21 cellular contexts compared by ENCODE assay signal in the genomic region with DNA sequence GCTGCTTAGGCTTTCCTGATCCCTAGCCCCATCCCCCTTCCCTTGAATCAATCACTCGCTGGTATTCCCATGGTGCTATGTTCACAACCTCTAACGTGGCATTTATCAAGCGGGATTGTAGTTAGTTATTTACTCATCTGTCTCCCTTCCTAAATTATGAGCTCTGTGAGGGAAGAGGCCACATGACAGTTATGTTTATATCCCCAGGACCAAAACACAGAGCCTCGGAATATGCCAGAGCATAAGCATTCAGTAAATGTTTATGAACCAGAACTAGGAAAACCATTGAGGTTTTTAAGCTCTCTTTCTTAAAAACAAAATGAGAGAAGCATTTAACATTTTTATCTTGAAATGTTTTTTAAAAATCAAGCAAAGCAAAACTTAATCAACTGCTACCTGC. TPM values are rescaled to one million over a fixed set of nuclear protein-coding genes. Genes with fewer than 3 reads are reported as not detected.
"Had no signal": no experiment of that assay in that cellular context is flagged by ENCODE, and none has a peak within 500 bp of the region (broad histone marks: within the 10 kb centered on the region; RNA-seq: fewer than 3 reads in every experiment).

No MANE protein-coding gene starts in this region.

- H3K27me3 ChIP-seq: body of pancreas had no signal

- H3K9me3 Mint-ChIP-seq: activated B cell treated with CpG ODN at 0.5 μM for 24 hours; activated CD8-positive, alpha-beta T cell treated with anti-CD3 and anti-CD28 coated beads for 36 hours; activated naive CD8-positive, alpha-beta T cell treated with anti-CD3 and anti-CD28 coated beads, Interleukin-2, amount 10 ng/mL, durations not matched to agents 7 days and 5 days; activated T-helper 17 cell treated with anti-CD3 and anti-CD28 coated beads, Interleukin-2, amount 50 U/mL, for 72 hours had no signal

- H3K4me3 ChIP-seq: body of pancreas had no signal

- H3K9me3 ChIP-seq: body of pancreas had no signal

- H3K4me1 Mint-ChIP-seq: activated B cell treated with CpG ODN at 0.5 μM for 24 hours had no signal

- H3K27ac ChIP-seq: body of pancreas had no signal

- H3K4me1 ChIP-seq: body of pancreas had no signal

- H3K4me3 Mint-ChIP-seq: activated B cell treated with CpG ODN at 0.5 μM for 24 hours; activated CD8-positive, alpha-beta T cell treated with anti-CD3 and anti-CD28 coated beads for 36 hours; activated naive CD8-positive, alpha-beta T cell treated with anti-CD3 and anti-CD28 coated beads, Interleukin-2, amount 10 ng/mL, durations not matched to agents 7 days and 5 days; activated T-helper 17 cell treated with anti-CD3 and anti-CD28 coated beads, Interleukin-2, amount 50 U/mL, for 72 hours; naive thymus-derived CD4-positive, alpha-beta T cell had no signal

- ATAC-seq: activated CD8-positive, alpha-beta T cell treated with anti-CD3 and anti-CD28 coated beads for 36 hours; activated T-helper 17 cell treated with anti-CD3 and anti-CD28 coated beads, Interleukin-2, amount 50 U/mL, for 72 hours; body of pancreas; left ventricle myocardium superior; naive thymus-derived CD4-positive, alpha-beta T cell had no signal

- H3K36me3 Mint-ChIP-seq: activated naive CD8-positive, alpha-beta T cell treated with anti-CD3 and anti-CD28 coated beads, Interleukin-2, amount 10 ng/mL, durations not matched to agents 7 days and 5 days; naive thymus-derived CD4-positive, alpha-beta T cell had no signal

- H3K27me3 Mint-ChIP-seq: activated B cell treated with CpG ODN at 0.5 μM for 24 hours; activated CD8-positive, alpha-beta T cell treated with anti-CD3 and anti-CD28 coated beads for 36 hours; activated T-helper 17 cell treated with anti-CD3 and anti-CD28 coated beads, Interleukin-2, amount 50 U/mL, for 72 hours; naive thymus-derived CD4-positive, alpha-beta T cell had no signal

- DNase-seq: activated B cell treated with CpG ODN at 0.5 μM for 24 hours; activated CD4-positive, alpha-beta T cell treated with anti-CD3 and anti-CD28 coated beads for 48 hours; activated CD8-positive, alpha-beta T cell treated with anti-CD3 and anti-CD28 coated beads for 36 hours; activated naive CD4-positive, alpha-beta T cell; activated naive CD8-positive, alpha-beta T cell treated with anti-CD3 and anti-CD28 coated beads, Interleukin-2, amount 10 ng/mL, durations not matched to agents 7 days and 5 days; activated T-cell treated with anti-CD3 and anti-CD28 coated beads, Interleukin-2, amount 50 U/mL, for 1 hour; amygdala; body of pancreas; dermis blood vessel endothelial cell; left ventricle myocardium superior; naive thymus-derived CD4-positive, alpha-beta T cell; stimulated activated CD4-positive, alpha-beta T cell treated with anti-CD3 and anti-CD28 coated beads, Interleukin-12 subunit alpha, Interleukin-12 subunit beta, amount 100 ng/mL, for 4 hours; stimulated activated CD4-positive, alpha-beta T cell treated with anti-CD3 and anti-CD28 coated beads, Interleukin-1b, Interleukin-23, amount 100 ng/mL, for 48 hours; stimulated activated CD8-positive, alpha-beta memory T cell treated with anti-CD3 and anti-CD28 coated beads, Interleukin-4, amount 100 ng/mL, for 48 hours; stimulated activated naive CD4-positive, alpha-beta T cell had no signal

- H3K27ac Mint-ChIP-seq: activated B cell treated with CpG ODN at 0.5 μM for 24 hours; activated CD8-positive, alpha-beta T cell treated with anti-CD3 and anti-CD28 coated beads for 36 hours; activated naive CD8-positive, alpha-beta T cell treated with anti-CD3 and anti-CD28 coated beads, Interleukin-2, amount 10 ng/mL, durations not matched to agents 7 days and 5 days; activated T-helper 17 cell treated with anti-CD3 and anti-CD28 coated beads, Interleukin-2, amount 50 U/mL, for 72 hours had no signal

RNA-seq across cellular contexts. Expression of a gene that starts 56.6 kb away (rescaled TPM):
- total RNA-seq: activated B cell treated with CpG ODN at 0.5 μM for 24 hours; activated CD8-positive, alpha-beta T cell treated with anti-CD3 and anti-CD28 coated beads for 36 hours; activated naive CD8-positive, alpha-beta T cell treated with anti-CD3 and anti-CD28 coated beads, Interleukin-2, amount 10 ng/mL, durations not matched to agents 7 days and 5 days; activated T-helper 17 cell treated with anti-CD3 and anti-CD28 coated beads, Interleukin-2, amount 50 U/mL, for 72 hours; body of pancreas; cardiac septum; dermis blood vessel endothelial cell; epithelial cell of proximal tubule; left ventricle myocardium superior; mucosa of gallbladder; naive thymus-derived CD4-positive, alpha-beta T cell; posterior vena cava; ureter had no signal
